Comparison of ENCODE assay signal across 33 cellular contexts in the genomic region with DNA sequence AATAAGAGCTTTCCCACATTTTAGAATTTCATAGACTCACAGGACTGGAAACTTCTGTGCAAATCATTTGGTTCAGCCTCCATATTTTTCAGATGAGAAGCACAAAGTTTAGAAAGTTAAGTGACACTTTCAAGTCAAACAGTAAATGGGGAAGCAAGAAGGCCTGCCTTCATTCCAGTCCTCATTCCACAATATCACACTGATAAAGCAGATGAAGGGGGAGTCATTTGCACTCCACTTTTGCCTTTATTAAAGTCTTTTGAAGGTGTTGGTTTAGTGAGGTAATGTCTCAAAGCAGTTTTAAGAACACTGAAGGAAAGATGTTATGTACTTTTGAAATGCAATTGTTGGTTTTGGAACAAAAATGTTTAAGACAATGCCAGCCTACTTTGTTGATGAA.
"Had no signal": no experiment of that assay in that cellular context is flagged by ENCODE, and none has a peak within 500 bp of the region (broad histone marks: within the 10 kb centered on the region; RNA-seq: fewer than 3 reads in every experiment).

No MANE protein-coding gene starts in this region.

- H3K27me3 Mint-ChIP-seq: activated CD4-positive, alpha-beta memory T cell treated with anti-CD3 and anti-CD28 coated beads, Interleukin-2, amount 10 ng/mL, durations not matched to agents 7 days and 5 days; activated CD4-positive, alpha-beta T cell treated with anti-CD3 and anti-CD28 coated beads, Interleukin-2, amount 10 ng/mL, durations not matched to agents 7 days and 5 days; activated naive CD8-positive, alpha-beta T cell treated with anti-CD3 and anti-CD28 coated beads for 36 hours; activated naive CD8-positive, alpha-beta T cell treated with anti-CD3 and anti-CD28 coated beads, Interleukin-2, amount 50 U/mL, for 24 hours; activated T-cell treated with anti-CD3 and anti-CD28 coated beads, Interleukin-2, amount 50 U/mL, for 24 hours; central memory CD8-positive, alpha-beta T cell; dendritic cell treated with granulocyte-macrophage colony-stimulating factor and Interleukin-4, amounts not matched to agents 40 ng/mL and 50 ng/mL, for 4 days had no signal

- H3K27me3 ChIP-seq: adrenal gland, ascending aorta, brain microvascular endothelial cell, foreskin keratinocyte, gastrocnemius medialis, heart left ventricle had no signal

- H3K9me3 Mint-ChIP-seq: activated CD4-positive, alpha-beta T cell treated with anti-CD3 and anti-CD28 coated beads, Interleukin-2, amount 10 ng/mL, durations not matched to agents 7 days and 5 days; activated naive CD8-positive, alpha-beta T cell treated with anti-CD3 and anti-CD28 coated beads for 36 hours; activated naive CD8-positive, alpha-beta T cell treated with anti-CD3 and anti-CD28 coated beads, Interleukin-2, amount 50 U/mL, for 24 hours; activated T-cell treated with anti-CD3 and anti-CD28 coated beads, Interleukin-2, amount 50 U/mL, for 24 hours; central memory CD8-positive, alpha-beta T cell; dendritic cell treated with granulocyte-macrophage colony-stimulating factor and Interleukin-4, amounts not matched to agents 40 ng/mL and 50 ng/mL, for 4 days; endodermal cell; WTC11 had no signal

- H3K9me3 ChIP-seq: adrenal gland, ascending aorta, gastrocnemius medialis, heart left ventricle had no signal

- ATAC-seq: activated naive CD8-positive, alpha-beta T cell treated with anti-CD3 and anti-CD28 coated beads, Interleukin-2, amount 50 U/mL, for 24 hours; activated T-cell treated with anti-CD3 and anti-CD28 coated beads, Interleukin-2, amount 50 U/mL, for 72 hours; esophagus mucosa; foreskin keratinocyte; gastrocnemius medialis; heart left ventricle; WTC11 had no signal

- H3K4me1 ChIP-seq: adrenal gland, gastrocnemius medialis had no signal

- DNase-seq: activated CD4-positive, alpha-beta memory T cell treated with anti-CD3 and anti-CD28 coated beads, Interleukin-2, amount 10 ng/mL, durations not matched to agents 7 days and 5 days; activated CD4-positive, alpha-beta T cell treated with anti-CD3 and anti-CD28 coated beads for 1 hour; activated CD4-positive, alpha-beta T cell treated with anti-CD3 and anti-CD28 coated beads for 4 hours; activated CD4-positive, alpha-beta T cell treated with anti-CD3 and anti-CD28 coated beads, Interleukin-2, amount 10 ng/mL, durations not matched to agents 7 days and 5 days; activated CD4-positive, alpha-beta T cell treated with anti-CD3 and anti-CD28 coated beads, Interleukin-2, amount 50 U/mL, for 4 hours; activated CD8-positive, alpha-beta memory T cell treated with anti-CD3 and anti-CD28 coated beads, Interleukin-2, amount 50 U/mL, for 48 hours; activated gamma-delta T cell; activated naive CD4-positive, alpha-beta T cell; activated naive CD4-positive, alpha-beta T cell treated with anti-CD3 and anti-CD28 coated beads, Interleukin-2, amount 50 U/mL, for 16 hours; activated naive CD8-positive, alpha-beta T cell treated with anti-CD3 and anti-CD28 coated beads for 36 hours; activated naive CD8-positive, alpha-beta T cell treated with anti-CD3 and anti-CD28 coated beads, Interleukin-2, amount 50 U/mL, for 24 hours; activated T-cell treated with anti-CD3 and anti-CD28 coated beads for 4 hours; activated T-cell treated with anti-CD3 and anti-CD28 coated beads, Interleukin-2, amount 50 U/mL, for 24 hours; activated T-cell treated with anti-CD3 and anti-CD28 coated beads, Interleukin-2, amount 50 U/mL, for 72 hours; adrenal gland; amygdala; brain microvascular endothelial cell; dorsolateral prefrontal cortex; effector memory CD4-positive, alpha-beta T cell; endodermal cell; foreskin keratinocyte; gastrocnemius medialis; glutamatergic neuron; heart left ventricle; T-helper 2 cell had no signal

- H3K4me3 ChIP-seq: adrenal gland, ascending aorta, coronary artery, dorsolateral prefrontal cortex, gastrocnemius medialis, heart left ventricle had no signal

- H3K27ac Mint-ChIP-seq: activated CD4-positive, alpha-beta memory T cell treated with anti-CD3 and anti-CD28 coated beads, Interleukin-2, amount 10 ng/mL, durations not matched to agents 7 days and 5 days; activated CD4-positive, alpha-beta T cell treated with anti-CD3 and anti-CD28 coated beads, Interleukin-2, amount 10 ng/mL, durations not matched to agents 7 days and 5 days; activated naive CD8-positive, alpha-beta T cell treated with anti-CD3 and anti-CD28 coated beads for 36 hours; activated naive CD8-positive, alpha-beta T cell treated with anti-CD3 and anti-CD28 coated beads, Interleukin-2, amount 50 U/mL, for 24 hours; activated T-cell treated with anti-CD3 and anti-CD28 coated beads, Interleukin-2, amount 50 U/mL, for 24 hours; activated T-cell treated with anti-CD3 and anti-CD28 coated beads, Interleukin-2, amount 50 U/mL, for 72 hours; dendritic cell treated with granulocyte-macrophage colony-stimulating factor and Interleukin-4, amounts not matched to agents 40 ng/mL and 50 ng/mL, for 4 days; endodermal cell; WTC11 had no signal

- H3K36me3 Mint-ChIP-seq: WTC11 had no signal

- FAIRE-seq: TTC549 had no signal

- H3K4me3 Mint-ChIP-seq: activated CD4-positive, alpha-beta memory T cell treated with anti-CD3 and anti-CD28 coated beads, Interleukin-2, amount 10 ng/mL, durations not matched to agents 7 days and 5 days; activated CD4-positive, alpha-beta T cell treated with anti-CD3 and anti-CD28 coated beads, Interleukin-2, amount 10 ng/mL, durations not matched to agents 7 days and 5 days; activated naive CD8-positive, alpha-beta T cell treated with anti-CD3 and anti-CD28 coated beads for 36 hours; activated naive CD8-positive, alpha-beta T cell treated with anti-CD3 and anti-CD28 coated beads, Interleukin-2, amount 50 U/mL, for 24 hours; activated T-cell treated with anti-CD3 and anti-CD28 coated beads, Interleukin-2, amount 50 U/mL, for 24 hours; activated T-cell treated with anti-CD3 and anti-CD28 coated beads, Interleukin-2, amount 50 U/mL, for 72 hours; central memory CD8-positive, alpha-beta T cell; dendritic cell treated with granulocyte-macrophage colony-stimulating factor and Interleukin-4, amounts not matched to agents 40 ng/mL and 50 ng/mL, for 4 days; endodermal cell; WTC11 had no signal

- H3K4me1 Mint-ChIP-seq: central memory CD8-positive, alpha-beta T cell; WTC11 had no signal

- H3K36me3 ChIP-seq: adrenal gland, ascending aorta, brain microvascular endothelial cell, gastrocnemius medialis, heart left ventricle had no signal

- H3K27ac ChIP-seq: adrenal gland, brain microvascular endothelial cell, coronary artery, dorsolateral prefrontal cortex, foreskin keratinocyte, gastrocnemius medialis, heart left ventricle, VCaP had no signal
